ENCODE assay signal across 8 cellular contexts in the genomic region with DNA sequence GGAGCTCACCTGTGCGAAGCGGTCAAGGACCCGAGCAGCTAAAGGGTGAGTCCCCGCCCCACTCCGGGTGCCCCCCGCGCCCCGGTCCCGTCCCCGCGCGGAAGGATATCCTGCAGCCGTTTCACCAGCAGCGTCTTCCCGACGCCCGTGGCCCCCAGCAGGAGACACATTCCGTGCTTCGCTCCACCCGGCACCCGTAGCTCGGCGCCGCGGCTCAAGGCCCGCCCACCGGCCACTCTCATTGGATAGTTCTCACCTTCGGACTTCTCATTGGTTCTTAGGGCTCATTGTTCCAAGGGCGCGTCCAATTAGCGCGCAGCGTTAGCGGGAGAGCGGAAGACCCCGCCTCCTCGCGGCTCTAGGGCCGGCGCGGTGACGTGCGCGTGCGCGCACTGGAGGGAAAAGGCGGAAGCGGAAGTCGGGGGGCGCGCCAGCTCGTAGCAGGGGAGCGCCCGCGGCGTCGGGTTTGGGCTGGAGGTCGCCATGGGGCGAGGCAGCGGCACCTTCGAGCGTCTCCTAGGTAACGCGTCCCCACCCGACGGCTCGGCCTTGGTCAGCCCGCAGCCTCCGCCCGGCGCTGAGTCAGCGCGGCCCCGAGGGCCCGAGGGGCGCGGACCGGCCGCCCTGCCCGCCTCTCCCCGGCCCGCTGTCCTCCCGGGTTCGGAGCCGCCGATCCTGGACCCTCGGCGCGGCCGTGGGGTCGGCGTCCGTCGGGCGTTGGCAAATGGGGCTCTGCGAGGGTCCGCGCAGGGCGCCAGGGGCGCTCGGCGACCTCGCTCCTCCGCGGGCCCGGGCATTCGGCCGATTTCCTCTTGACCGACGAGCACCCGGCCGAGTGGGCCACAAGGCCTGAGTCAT. TPM values are rescaled to one million over a fixed set of nuclear protein-coding genes. Genes with fewer than 3 reads are reported as not detected.
DNase-seq lines count a peak whose midpoint lies in the region; TF ChIP-seq lines count a peak whose summit lies in the region.

A gene with protein sequence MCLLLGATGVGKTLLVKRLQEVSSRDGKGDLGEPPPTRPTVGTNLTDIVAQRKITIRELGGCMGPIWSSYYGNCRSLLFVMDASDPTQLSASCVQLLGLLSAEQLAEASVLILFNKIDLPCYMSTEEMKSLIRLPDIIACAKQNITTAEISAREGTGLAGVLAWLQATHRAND (minus strand): TSS at position 214 of the 858 bp plus-strand sequence. CDS start 44 bp downstream, at position 170.
A gene with protein sequence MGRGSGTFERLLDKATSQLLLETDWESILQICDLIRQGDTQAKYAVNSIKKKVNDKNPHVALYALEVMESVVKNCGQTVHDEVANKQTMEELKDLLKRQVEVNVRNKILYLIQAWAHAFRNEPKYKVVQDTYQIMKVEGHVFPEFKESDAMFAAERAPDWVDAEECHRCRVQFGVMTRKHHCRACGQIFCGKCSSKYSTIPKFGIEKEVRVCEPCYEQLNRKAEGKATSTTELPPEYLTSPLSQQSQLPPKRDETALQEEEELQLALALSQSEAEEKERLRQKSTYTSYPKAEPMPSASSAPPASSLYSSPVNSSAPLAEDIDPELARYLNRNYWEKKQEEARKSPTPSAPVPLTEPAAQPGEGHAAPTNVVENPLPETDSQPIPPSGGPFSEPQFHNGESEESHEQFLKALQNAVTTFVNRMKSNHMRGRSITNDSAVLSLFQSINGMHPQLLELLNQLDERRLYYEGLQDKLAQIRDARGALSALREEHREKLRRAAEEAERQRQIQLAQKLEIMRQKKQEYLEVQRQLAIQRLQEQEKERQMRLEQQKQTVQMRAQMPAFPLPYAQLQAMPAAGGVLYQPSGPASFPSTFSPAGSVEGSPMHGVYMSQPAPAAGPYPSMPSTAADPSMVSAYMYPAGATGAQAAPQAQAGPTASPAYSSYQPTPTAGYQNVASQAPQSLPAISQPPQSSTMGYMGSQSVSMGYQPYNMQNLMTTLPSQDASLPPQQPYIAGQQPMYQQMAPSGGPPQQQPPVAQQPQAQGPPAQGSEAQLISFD (plus strand): TSS at position 428 of the 858 bp plus-strand sequence. CDS start 56 bp downstream, at position 484.

- TF ChIP-seq CTCF in HFF-Myc (IDR thresholded peaks at IDR 0.05; ENCODE audit: low read depth, low read length, missing control alignments), result no peak

- peak within 1 kb of the TSS; percentile 74 for H3K27ac ChIP-seq in subcutaneous abdominal adipose tissue (ENCODE audit: low read depth, low read length)

- H3K36me3 Mint-ChIP-seq in activated naive CD4-positive, alpha-beta T cell treated with anti-CD3 and anti-CD28 coated beads for 36 hours (ENCODE audit: low read depth), result peaks cover 18% of the 10 kb centered on the region

- H3K4me1 ChIP-seq in neuron (ENCODE audit: insufficient read depth, low read length) (peaks cover 21% of the 10 kb centered on the region), subcutaneous abdominal adipose tissue (ENCODE audit: control insufficient read depth in 5 of 5, insufficient read depth in 5 of 5, low read length in 5 of 5) (peaks cover 14 to 38% (median 33%) of the 10 kb centered on the region in 5 donors)

- no peaks in the 10 kb centered on the region for H3K9me3 Mint-ChIP-seq in activated naive CD4-positive, alpha-beta T cell treated with anti-CD3 and anti-CD28 coated beads for 36 hours

- H2AFZ ChIP-seq in neuron (ENCODE audit: low read depth, low read length), result peak within 1 kb of the TSS; percentile 20

- H3K27ac Mint-ChIP-seq in activated naive CD4-positive, alpha-beta T cell treated with anti-CD3 and anti-CD28 coated beads for 36 hours, result peak within 1 kb of the TSS; percentile 70

- H3K4me1 Mint-ChIP-seq in activated naive CD4-positive, alpha-beta T cell treated with anti-CD3 and anti-CD28 coated beads for 36 hours (ENCODE audit: low read depth), result peaks cover 37% of the 10 kb centered on the region

- peak within 1 kb of the TSS; percentile 39 to 95 (median 93) for H3K9ac ChIP-seq in subcutaneous abdominal adipose tissue (ENCODE audit: low read length in 5 of 5)

- no peaks in the 10 kb centered on the region for H3K27me3 ChIP-seq in neuron (ENCODE audit: insufficient read depth, low read length)
- no peaks in the 10 kb centered on the region for H3K27me3 ChIP-seq in subcutaneous abdominal adipose tissue (ENCODE audit: control insufficient read depth in 5 of 5, insufficient read depth in 4 of 5, low read length in 5 of 5)

- H3K4me3 ChIP-seq in HFF-Myc (replicated peaks; ENCODE audit: low read depth, low read length) (peak within 1 kb of the TSS; percentile 96), neuron (ENCODE audit: low read length) (peak within 1 kb of the TSS; percentile 86), subcutaneous abdominal adipose tissue (ENCODE audit: low read depth in 1 of 5, low read length in 5 of 5) (peak within 1 kb of the TSS; percentile 88 to 96 (median 90))

- no peaks in the 10 kb centered on the region for H3K9me3 ChIP-seq in neuron (ENCODE audit: low read length)
- no peaks in the 10 kb centered on the region for H3K9me3 ChIP-seq in subcutaneous abdominal adipose tissue (ENCODE audit: control insufficient read depth in 5 of 5, low read length in 5 of 5)

- intact Hi-C loops in activated naive CD4-positive, alpha-beta T cell treated with anti-CD3 and anti-CD28 coated beads for 36 hours (cut with micrococcal nuclease), result loop anchor here (1.0 to 2.0 kb wide), 4 partner anchors 17 to 149 kb away; partner anchors contain the start of genes CCDC137, MCRIP1, MRPL12 and OXLD1

- no peaks in the 10 kb centered on the region for H3K27me3 Mint-ChIP-seq in activated naive CD4-positive, alpha-beta T cell treated with anti-CD3 and anti-CD28 coated beads for 36 hours (ENCODE audit: low read depth)

- H3K36me3 ChIP-seq in neuron (ENCODE audit: insufficient read depth, low read length) (peaks cover 30% of the 10 kb centered on the region), subcutaneous abdominal adipose tissue (ENCODE audit: control insufficient read depth in 5 of 5, insufficient read depth in 5 of 5, low read length in 5 of 5) (peaks cover 0 to 47% (median 32%) of the 10 kb centered on the region in 5 donors)

- CTCF ChIA-PET in activated naive CD4-positive, alpha-beta T cell treated with anti-CD3 and anti-CD28 coated beads for 36 hours (lab: Charles Lee), result interaction anchor here (1.1 to 1.8 kb wide), 3 partner anchors 9 to 19 kb away, joined by 3 to 5 read pairs (median 4); partner anchors contain the start of gene MRPL12

- peak within 1 kb of the TSS; percentile 87 for H3K4me3 Mint-ChIP-seq in activated naive CD4-positive, alpha-beta T cell treated with anti-CD3 and anti-CD28 coated beads for 36 hours

- DNase-seq in GM03348 (ENCODE audit: low spot score) (peak; percentile 100), HFF-Myc (ENCODE audit: extremely low read depth, low read depth) (peak; percentile 95), NAMALWA (ENCODE audit: low spot score) (peak; percentile 99), SK-N-DZ (ENCODE audit: low spot score) (peak; percentile 99), foreskin melanocyte (peak; percentile 99)
- peak; percentile 98 for DNase-seq in activated naive CD4-positive, alpha-beta T cell treated with anti-CD3 and anti-CD28 coated beads for 36 hours

RNA-seq across cellular contexts. Expression of the first gene that starts in this region (rescaled TPM):
- 88.8 and 96.3 TPM in 2 replicates for polyA plus RNA-seq in SK-N-DZ (2014; cell fraction: cytosol; rRNA removed)
- polyA plus RNA-seq in SK-N-DZ (2014; cell fraction: nucleus; rRNA removed), result 36.8 and 45.3 TPM in 2 replicates
- total RNA-seq in activated naive CD4-positive, alpha-beta T cell treated with anti-CD3 and anti-CD28 coated beads for 36 hours, result 10 to 100 TPM; 13.8 to 14.1 TPM

RNA-seq across cellular contexts. Expression of the second gene that starts in this region (rescaled TPM):
- 132 and 162 TPM in 2 replicates for polyA plus RNA-seq in SK-N-DZ (2014; cell fraction: cytosol; rRNA removed)
- 496 and 524 TPM in 2 replicates for polyA plus RNA-seq in SK-N-DZ (2014; cell fraction: nucleus; rRNA removed)
- 100 to 1,000 TPM in 1 of 2 experiments, 10 to 100 TPM in 1; 87.1 to 109 TPM for total RNA-seq in activated naive CD4-positive, alpha-beta T cell treated with anti-CD3 and anti-CD28 coated beads for 36 hours

Comparison
In these comparisons a context has a peak if more than half of its experiments do, and no peak if none do; other contexts are left out.
1. Peak in every context shown above with its lines: DNase-seq, H3K4me3 ChIP-seq and H3K27ac ChIP-seq.